Comparison of ENCODE assay signal across 11 cellular contexts in the genomic region with DNA sequence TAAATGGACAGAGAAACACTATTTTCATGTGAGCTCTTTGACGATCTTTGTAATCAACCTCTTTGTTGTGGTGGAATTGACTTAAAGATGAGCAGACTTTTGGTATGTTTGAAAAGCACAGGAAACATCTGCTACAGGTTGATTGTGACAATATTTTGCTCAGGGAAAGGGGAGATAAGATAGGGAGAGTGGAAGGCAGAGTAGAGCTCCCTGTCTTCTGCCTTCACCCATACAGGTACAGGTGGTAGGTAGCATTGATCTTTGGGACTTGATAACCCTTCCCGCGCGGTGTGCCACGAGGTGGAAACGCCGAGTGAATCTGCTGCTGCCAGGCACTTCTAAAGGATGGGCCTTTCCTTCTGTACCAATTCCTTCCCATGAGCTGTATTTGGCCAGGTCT.
DNase-seq lines count a peak whose midpoint lies in the region; ATAC-seq and TF ChIP-seq lines count a peak whose summit lies in the region.
"Had no signal": no experiment of that assay in that cellular context is flagged by ENCODE, and none has a peak within 500 bp of the region (broad histone marks: within the 10 kb centered on the region; RNA-seq: fewer than 3 reads in every experiment).

No MANE protein-coding gene starts in this region.

- no peak overlapping the region for H3K9ac ChIP-seq in DND-41 (ENCODE audit: low read depth, low read length)

- H3K79me2 ChIP-seq in DND-41 (ENCODE audit: insufficient read depth, low read length) (no peaks in the 10 kb centered on the region), PC-9 (ENCODE audit: low read depth) (no peaks in the 10 kb centered on the region)

- H3K9me3 ChIP-seq in DND-41 (ENCODE audit: insufficient read depth, low read length, severe bottlenecking) (no peaks in the 10 kb centered on the region), PC-9 (ENCODE audit: insufficient read depth, low read depth) (no peaks in the 10 kb centered on the region)

- TF ChIP-seq CTCF in DND-41 (IDR thresholded peaks at IDR 0.05; ENCODE audit: borderline replicate concordance, extremely low read depth, low read length, poor library complexity, severe bottlenecking) (no peak), PC-9 (conservative IDR thresholded peaks at IDR 0.05) (no peak)

- H3K36me3 ChIP-seq in DND-41 (ENCODE audit: insufficient read depth, low read length) (peaks cover 69% of the 10 kb centered on the region), PC-9 (ENCODE audit: low read depth) (peaks cover 9% of the 10 kb centered on the region; the same call in 1 of the 2 replicates)

- H3K4me3 ChIP-seq in DND-41 (ENCODE audit: low read depth in 1 of 2, low read length in 2 of 2) (no peak overlapping the region), PC-9 (no peak overlapping the region)

- H3K27me3 ChIP-seq in DND-41 (ENCODE audit: insufficient read depth, low read length, poor library complexity) = no peaks in the 10 kb centered on the region
- no peaks in the 10 kb centered on the region for H3K27me3 ChIP-seq in PC-9 (ENCODE audit: insufficient read depth, low read depth)

- H3K27ac ChIP-seq in DND-41 (ENCODE audit: low read length) (no peak overlapping the region), PC-9 (no peak overlapping the region)

- H3K27me3 Mint-ChIP-seq in T-helper 1 cell treated with Interleukin-12 subunit alpha and Interleukin-12 subunit beta and Interleukin-4 antibody, amounts not matched to agents 30 μg/mL and 1 μg/mL, for 36 hours (ENCODE audit: low read depth) = no peaks in the 10 kb centered on the region
- no peaks in the 10 kb centered on the region for H3K27me3 Mint-ChIP-seq in activated naive CD4-positive, alpha-beta T cell treated with anti-CD3 and anti-CD28 coated beads for 36 hours (ENCODE audit: low read depth)
- H3K27me3 Mint-ChIP-seq in naive thymus-derived CD8-positive, alpha-beta T cell = no peaks in the 10 kb centered on the region

- H3K9me2 ChIP-seq in PC-9 (ENCODE audit: insufficient read depth) = no peaks in the 10 kb centered on the region; the same call in 1 of the 2 replicates

- H3K4me2 ChIP-seq in DND-41 (ENCODE audit: insufficient read depth, low read length) = no peak overlapping the region
- H3K4me2 ChIP-seq in PC-9 = no peak overlapping the region

- intact Hi-C loops in activated naive CD4-positive, alpha-beta T cell treated with anti-CD3 and anti-CD28 coated beads for 36 hours (cut with micrococcal nuclease) = loop anchor here (1.0 to 5.0 kb wide), 7 partner anchors 8 to 361 kb away; partner anchors contain the start of gene UTRN
- intact Hi-C loops in PC-9 (cut with micrococcal nuclease; ENCODE audit: unreplicated experiment) = no loop called here

- H2AFZ ChIP-seq in DND-41 (ENCODE audit: low read depth, low read length) (no peak overlapping the region), PC-9 (no peak overlapping the region)

- peaks cover 25% of the 10 kb centered on the region for H3K4me1 Mint-ChIP-seq in T-helper 1 cell treated with Interleukin-12 subunit alpha and Interleukin-12 subunit beta and Interleukin-4 antibody, amounts not matched to agents 30 μg/mL and 1 μg/mL, for 36 hours (ENCODE audit: low read depth)
- peaks cover 20% of the 10 kb centered on the region for H3K4me1 Mint-ChIP-seq in activated naive CD4-positive, alpha-beta T cell treated with anti-CD3 and anti-CD28 coated beads for 36 hours (ENCODE audit: low read depth)
- peaks cover 24 to 30% (median 28%) of the 10 kb centered on the region in 4 donors for H3K4me1 Mint-ChIP-seq in naive thymus-derived CD8-positive, alpha-beta T cell

- no peaks in the 10 kb centered on the region for H3F3A ChIP-seq in PC-9 (ENCODE audit: insufficient read depth, low read depth)

- BruUV-seq in PC-9 (replicated peaks; lab: Mats Ljungman, UMichigan) = no TSS peak

- CTCF ChIA-PET in activated naive CD4-positive, alpha-beta T cell treated with anti-CD3 and anti-CD28 coated beads for 36 hours (lab: Charles Lee) = interaction anchor here (0.7 to 1.9 kb wide), 5 partner anchors 9 to 183 kb away, joined by 3 to 13 read pairs (median 7); partner anchors contain the start of gene UTRN
- CTCF ChIA-PET in PC-9 (lab: Charles Lee) = no interaction called here

- ATAC-seq in DND-41 (ENCODE audit: insufficient read depth, low read depth) = peak; percentile 67
- peak; percentile 30 to 58 for ATAC-seq in naive thymus-derived CD8-positive, alpha-beta T cell
- ATAC-seq in GM21619 (IDR thresholded peaks at IDR 0.05; ENCODE audit: unreplicated experiment) = no peak
- ATAC-seq in HG03159 (IDR thresholded peaks at IDR 0.05; ENCODE audit: unreplicated experiment) = no peak
- no peak for ATAC-seq in GM21390 (IDR thresholded peaks at IDR 0.05; ENCODE audit: unreplicated experiment)

- DNase-seq in DND-41 = no peak
- DNase-seq in activated naive CD4-positive, alpha-beta T cell treated with anti-CD3 and anti-CD28 coated beads for 36 hours = peak; percentile 27
- peak in 3 of 10 donors; percentile 9 to 38 (median 16) for DNase-seq in naive thymus-derived CD8-positive, alpha-beta T cell
- DNase-seq in PC-9 = no peak
- DNase-seq: AML-193, DMS79 treated with DMSO at 0.1 percent for 48 hours, Right ventricle myocardium superior had no signal

- H3K4me1 ChIP-seq in DND-41 (ENCODE audit: insufficient read depth, low read length) (no peaks in the 10 kb centered on the region), PC-9 (replicated peaks; ENCODE audit: insufficient read depth) (no peaks in the 10 kb centered on the region)

- no peaks in the 10 kb centered on the region for H4K20me1 ChIP-seq in DND-41 (ENCODE audit: insufficient read depth, low read length)
- no peaks in the 10 kb centered on the region for H4K20me1 ChIP-seq in PC-9 (ENCODE audit: insufficient read depth)

- H3K27ac Mint-ChIP-seq in T-helper 1 cell treated with Interleukin-12 subunit alpha and Interleukin-12 subunit beta and Interleukin-4 antibody, amounts not matched to agents 30 μg/mL and 1 μg/mL, for 36 hours = peak overlapping the region; percentile 46
- peak overlapping the region; percentile 46 for H3K27ac Mint-ChIP-seq in activated naive CD4-positive, alpha-beta T cell treated with anti-CD3 and anti-CD28 coated beads for 36 hours
- peak overlapping the region; percentile 47 to 93 (median 76) for H3K27ac Mint-ChIP-seq in naive thymus-derived CD8-positive, alpha-beta T cell

- H3K36me3 Mint-ChIP-seq in T-helper 1 cell treated with Interleukin-12 subunit alpha and Interleukin-12 subunit beta and Interleukin-4 antibody, amounts not matched to agents 30 μg/mL and 1 μg/mL, for 36 hours (ENCODE audit: low read depth) = peaks cover 42% of the 10 kb centered on the region
- H3K36me3 Mint-ChIP-seq in activated naive CD4-positive, alpha-beta T cell treated with anti-CD3 and anti-CD28 coated beads for 36 hours (ENCODE audit: low read depth) = peaks cover 8% of the 10 kb centered on the region
- H3K36me3 Mint-ChIP-seq in naive thymus-derived CD8-positive, alpha-beta T cell = peaks cover 0 to 73% (median 12%) of the 10 kb centered on the region in 3 donors

- POLR2A ChIA-PET in naive thymus-derived CD8-positive, alpha-beta T cell (lab: Charles Lee) = no interaction called here
- POLR2A ChIA-PET in PC-9 (lab: Charles Lee; ENCODE audit: unreplicated experiment) = no interaction called here

- H3K4me3 Mint-ChIP-seq in T-helper 1 cell treated with Interleukin-12 subunit alpha and Interleukin-12 subunit beta and Interleukin-4 antibody, amounts not matched to agents 30 μg/mL and 1 μg/mL, for 36 hours = peak overlapping the region; percentile 43
- peak overlapping the region; percentile 42 for H3K4me3 Mint-ChIP-seq in activated naive CD4-positive, alpha-beta T cell treated with anti-CD3 and anti-CD28 coated beads for 36 hours
- peak overlapping the region in 9 of 10 donors; percentile 16 to 64 (median 34) for H3K4me3 Mint-ChIP-seq in naive thymus-derived CD8-positive, alpha-beta T cell

- no peaks in the 10 kb centered on the region for H3K9me3 Mint-ChIP-seq in T-helper 1 cell treated with Interleukin-12 subunit alpha and Interleukin-12 subunit beta and Interleukin-4 antibody, amounts not matched to agents 30 μg/mL and 1 μg/mL, for 36 hours
- H3K9me3 Mint-ChIP-seq in activated naive CD4-positive, alpha-beta T cell treated with anti-CD3 and anti-CD28 coated beads for 36 hours = no peaks in the 10 kb centered on the region
- H3K9me3 Mint-ChIP-seq in naive thymus-derived CD8-positive, alpha-beta T cell = no peaks in the 10 kb centered on the region

Comparison
In these comparisons a context has a peak if more than half of its experiments do, and no peak if none do; other contexts are left out.
1. ATAC-seq: peak in DND-41 (single experiment) and naive thymus-derived CD8-positive, alpha-beta T cell (2 of 2); none in GM21619 (single experiment), HG03159 (single experiment) and GM21390 (single experiment).
2. Peak in every context shown above with its lines, with median percentiles within 50 percentile points of each other: H3K27ac Mint-ChIP-seq and H3K4me3 Mint-ChIP-seq.